Comparison of ENCODE assay signal across 8 cellular contexts in the genomic region with DNA sequence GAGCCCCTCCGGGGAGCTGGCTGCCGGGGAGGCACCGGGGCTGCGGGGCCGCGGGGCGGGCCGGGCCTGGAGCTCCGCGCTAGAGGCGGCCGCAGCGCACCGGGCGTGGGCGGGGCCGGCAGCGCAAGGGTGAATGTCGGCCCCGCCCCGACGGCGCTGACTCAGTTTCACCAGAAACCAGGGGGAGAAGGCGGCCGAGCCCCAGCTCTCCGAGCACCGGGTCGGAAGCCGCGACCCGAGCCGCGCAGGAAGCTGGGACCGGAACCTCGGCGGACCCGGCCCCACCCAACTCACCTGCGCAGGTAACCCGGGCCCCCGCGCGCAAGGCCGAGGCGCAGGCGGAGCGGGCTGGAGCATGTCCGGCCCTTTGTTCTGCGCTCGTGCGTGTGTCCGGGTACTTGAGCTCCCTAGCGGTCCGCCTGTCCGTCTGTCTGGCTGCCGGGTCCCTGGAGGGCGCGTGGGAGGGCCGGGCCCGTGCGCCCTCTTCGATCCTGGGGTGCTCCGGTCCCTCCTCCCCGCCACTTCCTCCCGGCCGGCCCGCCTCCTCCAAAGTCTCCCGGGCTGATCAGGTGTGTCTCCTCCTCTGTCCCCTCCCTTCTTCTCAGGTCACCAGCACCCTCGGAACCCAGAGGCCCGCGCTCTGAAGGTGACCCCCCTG. TPM values are rescaled to one million over a fixed set of nuclear protein-coding genes. Genes with fewer than 3 reads are reported as not detected.
DNase-seq lines count a peak whose midpoint lies in the region; ATAC-seq and TF ChIP-seq lines count a peak whose summit lies in the region.

A gene with protein sequence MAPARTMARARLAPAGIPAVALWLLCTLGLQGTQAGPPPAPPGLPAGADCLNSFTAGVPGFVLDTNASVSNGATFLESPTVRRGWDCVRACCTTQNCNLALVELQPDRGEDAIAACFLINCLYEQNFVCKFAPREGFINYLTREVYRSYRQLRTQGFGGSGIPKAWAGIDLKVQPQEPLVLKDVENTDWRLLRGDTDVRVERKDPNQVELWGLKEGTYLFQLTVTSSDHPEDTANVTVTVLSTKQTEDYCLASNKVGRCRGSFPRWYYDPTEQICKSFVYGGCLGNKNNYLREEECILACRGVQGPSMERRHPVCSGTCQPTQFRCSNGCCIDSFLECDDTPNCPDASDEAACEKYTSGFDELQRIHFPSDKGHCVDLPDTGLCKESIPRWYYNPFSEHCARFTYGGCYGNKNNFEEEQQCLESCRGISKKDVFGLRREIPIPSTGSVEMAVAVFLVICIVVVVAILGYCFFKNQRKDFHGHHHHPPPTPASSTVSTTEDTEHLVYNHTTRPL (plus strand): TSS at position 164 of the 658 bp plus-strand sequence. CDS start 507 bp downstream, outside the sequence.

- H3K27me3 ChIP-seq in endodermal cell (ENCODE audit: control insufficient read depth, insufficient read depth, low read length, poor library complexity, severe bottlenecking) (peaks cover 32% of the 10 kb centered on the region), subcutaneous abdominal adipose tissue (ENCODE audit: control insufficient read depth in 5 of 5, insufficient read depth in 4 of 5, low read length in 5 of 5) (peaks cover 0 to 20% (median 15%) of the 10 kb centered on the region in 5 donors)

- CTCF ChIA-PET in activated CD4-positive, alpha-beta T cell treated with anti-CD3 and anti-CD28 coated beads, Interleukin-2, amount 10 ng/mL, durations not matched to agents 7 days and 5 days (lab: Charles Lee), result interaction anchor here (0.6 to 3.9 kb wide), 8 partner anchors 14 to 394 kb away, joined by 3 to 34 read pairs (median 3); a partner anchor contains a TSS

- no peak for TF ChIP-seq CTCF in endodermal cell (conservative IDR thresholded peaks at IDR 0.05)
- no peak for TF ChIP-seq CTCF in nephron (IDR thresholded peaks at IDR 0.05; ENCODE audit: unreplicated experiment in 3 of 3)

- H3K27me3 Mint-ChIP-seq in activated CD4-positive, alpha-beta T cell treated with anti-CD3 and anti-CD28 coated beads, Interleukin-2, amount 10 ng/mL, durations not matched to agents 7 days and 5 days, result peaks cover 30% of the 10 kb centered on the region
- H3K27me3 Mint-ChIP-seq in endodermal cell (ENCODE audit: insufficient read depth) (no peaks in the 10 kb centered on the region), nephron (ENCODE audit: low read depth) (peaks cover 71% of the 10 kb centered on the region)

- H3K27ac Mint-ChIP-seq in activated CD4-positive, alpha-beta T cell treated with anti-CD3 and anti-CD28 coated beads, Interleukin-2, amount 10 ng/mL, durations not matched to agents 7 days and 5 days, result peak within 1 kb of the TSS; percentile 56
- peak within 1 kb of the TSS; percentile 95 for H3K27ac Mint-ChIP-seq in endodermal cell
- peak within 1 kb of the TSS; percentile 76 to 94 (median 87) for H3K27ac Mint-ChIP-seq in nephron

- no peaks in the 10 kb centered on the region for H3K9me3 Mint-ChIP-seq in activated CD4-positive, alpha-beta T cell treated with anti-CD3 and anti-CD28 coated beads, Interleukin-2, amount 10 ng/mL, durations not matched to agents 7 days and 5 days
- no peaks in the 10 kb centered on the region for H3K9me3 Mint-ChIP-seq in endodermal cell
- H3K9me3 Mint-ChIP-seq in nephron, result no peaks in the 10 kb centered on the region

- H3K9ac ChIP-seq in endodermal cell (ENCODE audit: extremely low read depth, low read length, poor library complexity, severe bottlenecking), result peak within 1 kb of the TSS; percentile 66
- peak within 1 kb of the TSS in 2 of 5 donors; percentile 28 to 32 for H3K9ac ChIP-seq in subcutaneous abdominal adipose tissue (ENCODE audit: low read length in 5 of 5)

- 0 to 1% methylated on average over 19 to 70 of the region's 70 CpGs for WGBS in endodermal cell (ENCODE audit: insufficient coverage in 1 of 2, insufficient read length in 1 of 2), 2 experiments

- H3K4me3 ChIP-seq in endodermal cell (ENCODE audit: low read length) (peak within 1 kb of the TSS; percentile 80), subcutaneous abdominal adipose tissue (ENCODE audit: low read depth in 1 of 5, low read length in 5 of 5) (peak within 1 kb of the TSS; percentile 49 to 71 (median 60))

- peak within 1 kb of the TSS; percentile 76 for H3K4me3 Mint-ChIP-seq in activated CD4-positive, alpha-beta T cell treated with anti-CD3 and anti-CD28 coated beads, Interleukin-2, amount 10 ng/mL, durations not matched to agents 7 days and 5 days
- peak within 1 kb of the TSS; percentile 93 for H3K4me3 Mint-ChIP-seq in endodermal cell
- peak within 1 kb of the TSS; percentile 87 to 91 (median 88) for H3K4me3 Mint-ChIP-seq in nephron

- H3K4me1 Mint-ChIP-seq in activated CD4-positive, alpha-beta T cell treated with anti-CD3 and anti-CD28 coated beads, Interleukin-2, amount 10 ng/mL, durations not matched to agents 7 days and 5 days, result peaks cover 31% of the 10 kb centered on the region
- H3K4me1 Mint-ChIP-seq in endodermal cell (peaks cover 31% of the 10 kb centered on the region), nephron (peaks cover 26% of the 10 kb centered on the region)

- no peaks in the 10 kb centered on the region for H3K9me3 ChIP-seq in endodermal cell (ENCODE audit: control insufficient read depth, low read length)
- no peaks in the 10 kb centered on the region for H3K9me3 ChIP-seq in subcutaneous abdominal adipose tissue (ENCODE audit: control insufficient read depth in 5 of 5, low read length in 5 of 5)

- H3K4me1 ChIP-seq in endodermal cell (ENCODE audit: control insufficient read depth, insufficient read depth, low read length) (peaks cover 5% of the 10 kb centered on the region), subcutaneous abdominal adipose tissue (ENCODE audit: control insufficient read depth in 5 of 5, insufficient read depth in 5 of 5, low read length in 5 of 5) (peaks cover 1 to 35% (median 20%) of the 10 kb centered on the region in 5 donors)

- no peak for ATAC-seq in HG02798 (IDR thresholded peaks at IDR 0.05; ENCODE audit: poor library complexity, unreplicated experiment)
- no peak for ATAC-seq in HG03097 (IDR thresholded peaks at IDR 0.05; ENCODE audit: low FRiP score, unreplicated experiment)

- no peaks in the 10 kb centered on the region for H3K36me3 Mint-ChIP-seq in activated CD4-positive, alpha-beta T cell treated with anti-CD3 and anti-CD28 coated beads, Interleukin-2, amount 10 ng/mL, durations not matched to agents 7 days and 5 days (ENCODE audit: low read depth)
- H3K36me3 Mint-ChIP-seq in endodermal cell (ENCODE audit: low read depth) (peaks cover 26% of the 10 kb centered on the region), nephron (ENCODE audit: low read depth) (no peaks in the 10 kb centered on the region)

- POLR2A ChIA-PET in activated CD4-positive, alpha-beta T cell treated with anti-CD3 and anti-CD28 coated beads, Interleukin-2, amount 10 ng/mL, durations not matched to agents 7 days and 5 days (lab: Charles Lee), result no interaction called here

- H3K36me3 ChIP-seq in endodermal cell (ENCODE audit: control insufficient read depth, insufficient read depth, low read length) (peaks cover 7% of the 10 kb centered on the region), subcutaneous abdominal adipose tissue (ENCODE audit: control insufficient read depth in 5 of 5, insufficient read depth in 5 of 5, low read length in 5 of 5) (no peaks in the 10 kb centered on the region)

- H3K27ac ChIP-seq in endodermal cell (ENCODE audit: low read depth, low read length) (no peak within 1 kb of the TSS), subcutaneous abdominal adipose tissue (ENCODE audit: low read depth, low read length) (no peak within 1 kb of the TSS)

- DNase-seq in activated gamma-delta T cell treated with anti-CD3 and anti-CD28 coated beads, Interleukin-2, amount 50 U/mL, for 16 hours (ENCODE audit: low read depth), result peak; percentile 40
- DNase-seq in activated gamma-delta T cell treated with Interleukin-2 at 50 U/mL for 16 hours (no peak), endodermal cell (peak; percentile 81)
- peak; percentile 29 for DNase-seq in activated CD4-positive, alpha-beta T cell treated with anti-CD3 and anti-CD28 coated beads, Interleukin-2, amount 10 ng/mL, durations not matched to agents 7 days and 5 days

RNA-seq across cellular contexts. Expression of the gene that starts here (rescaled TPM):
- total RNA-seq in activated CD4-positive, alpha-beta T cell treated with anti-CD3 and anti-CD28 coated beads, Interleukin-2, amount 10 ng/mL, durations not matched to agents 7 days and 5 days, result 1 to 10 TPM; 1.7 to 2.9 TPM
- 100 to 1,000 TPM; 129 to 141 TPM for total RNA-seq in endodermal cell
- 20.7 TPM for polyA plus RNA-seq in endodermal cell (2013, experiment 1 of 2)
- 13.5 TPM for polyA plus RNA-seq in endodermal cell (2013, experiment 2 of 2)

Comparison
In these comparisons a context has a peak if more than half of its experiments do, and no peak if none do; other contexts are left out.
1. RNA of the gene that starts here (total RNA-seq): 129 to 141 TPM in endodermal cell; 1.7 to 2.9 TPM in activated CD4-positive, alpha-beta T cell treated with anti-CD3 and anti-CD28 coated beads, Interleukin-2, amount 10 ng/mL, durations not matched to agents 7 days and 5 days; every median in the first group is over 10 times any median in the second.
2. Peak in every context shown above with its lines, with median percentiles within 50 percentile points of each other: H3K27ac Mint-ChIP-seq and H3K4me3 Mint-ChIP-seq.